In the genomic region with DNA sequence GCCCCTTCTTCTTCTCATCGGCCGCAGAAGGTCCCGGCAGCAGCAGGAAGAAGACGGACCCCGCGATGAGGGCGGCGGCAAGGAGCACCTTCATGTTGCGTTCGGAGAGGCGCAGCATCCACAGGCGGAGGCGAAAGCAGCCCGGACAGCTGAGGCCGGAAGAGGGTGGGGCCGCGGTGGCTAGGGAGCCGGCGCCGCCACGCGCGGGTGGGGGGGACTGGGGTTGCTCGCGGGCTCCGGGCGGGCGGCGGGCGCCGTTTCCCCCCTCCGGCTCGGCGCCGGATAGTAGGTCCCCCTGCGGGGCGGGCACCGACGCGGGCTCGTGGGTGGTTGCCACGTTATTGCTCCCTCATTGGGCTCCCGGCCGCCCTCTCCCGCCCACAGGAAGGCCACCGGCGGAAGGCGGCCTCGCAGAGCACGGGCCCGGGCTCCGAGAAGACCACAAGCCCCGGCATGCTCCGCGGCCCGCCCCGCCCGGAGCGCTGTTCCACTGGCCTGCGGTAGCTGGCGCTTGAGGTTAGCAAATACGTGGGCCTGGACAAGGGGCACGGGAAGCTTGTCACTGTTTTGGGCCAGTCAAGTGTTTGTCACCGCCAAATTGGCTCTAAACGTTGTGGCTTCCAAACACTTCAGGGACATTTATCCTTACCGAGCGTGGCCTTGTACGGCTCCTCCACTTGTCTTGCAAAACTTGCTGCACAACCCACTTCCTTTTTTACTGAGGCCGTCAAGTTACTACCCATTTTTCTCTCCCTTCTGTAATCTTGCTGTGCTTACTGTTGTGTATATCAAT, we compare ENCODE assay signal across 8 cellular contexts. TPM values are rescaled to one million over a fixed set of nuclear protein-coding genes. Genes with fewer than 3 reads are reported as not detected.
DNase-seq lines count a peak whose midpoint lies in the region; ATAC-seq and TF ChIP-seq lines count a peak whose summit lies in the region.

A gene (minus strand): TSS at position 154 of the 793 bp plus-strand sequence. CDS start 36 bp downstream, at position 118.

- peak within 1 kb of the TSS; percentile 94 for H3K4me3 ChIP-seq in CD4-positive, CD25-positive, alpha-beta regulatory T cell (ENCODE audit: low read depth, low read length)
- peak within 1 kb of the TSS; percentile 75 to 99 (median 96) for H3K4me3 ChIP-seq in right lobe of liver

- peaks cover 50% of the 10 kb centered on the region for H3K4me1 ChIP-seq in CD4-positive, CD25-positive, alpha-beta regulatory T cell (ENCODE audit: control insufficient read depth, insufficient read depth, low read length, poor library complexity, severe bottlenecking)
- H3K4me1 ChIP-seq in right lobe of liver = peaks cover 0 to 50% (median 16%) of the 10 kb centered on the region in 4 donors

- peak; percentile 94 to 99 (median 97) for DNase-seq in CD4-positive, CD25-positive, alpha-beta regulatory T cell
- DNase-seq in NCI-H748 treated with DMSO at 0.1 percent for 48 hours (lab: John Stamatoyannopoulos, UW) (peak; percentile 70), dermis blood vessel endothelial cell (peak; percentile 98), right lobe of liver (peak; percentile 99)
- peak; percentile 93 to 97 for DNase-seq in activated CD4-positive, alpha-beta T cell treated with anti-CD3 and anti-CD28 coated beads, Interleukin-2, amount 50 U/mL, for 4 hours
- peak; percentile 95 to 97 for DNase-seq in stimulated activated CD4-positive, alpha-beta T cell treated with anti-CD3 and anti-CD28 coated beads, Interleukin-4, amount 100 ng/mL, for 4 hours

- H3K27ac Mint-ChIP-seq in CD4-positive, CD25-positive, alpha-beta regulatory T cell = peak within 1 kb of the TSS; percentile 94 to 95 (median 95)

- peak; percentile 92 for TF ChIP-seq POLR2A in right lobe of liver (IDR thresholded peaks at IDR 0.05)

- H3K36me3 Mint-ChIP-seq in CD4-positive, CD25-positive, alpha-beta regulatory T cell = peaks cover 22% of the 10 kb centered on the region

- ATAC-seq in CD4-positive, CD25-positive, alpha-beta regulatory T cell (ENCODE audit: low read depth in 2 of 2) = peak; percentile 94 to 95
- ATAC-seq in GM19395 (IDR thresholded peaks at IDR 0.05; ENCODE audit: unreplicated experiment) (peak; percentile 85), HG03565 (IDR thresholded peaks at IDR 0.05; ENCODE audit: unreplicated experiment) (peak; percentile 83), right lobe of liver (peak; percentile 88 to 96 (median 91))

- H3K27me3 Mint-ChIP-seq in CD4-positive, CD25-positive, alpha-beta regulatory T cell = peaks cover 6% of the 10 kb centered on the region

- H3K4me1 Mint-ChIP-seq in CD4-positive, CD25-positive, alpha-beta regulatory T cell = peaks cover 0 to 45% (median 31%) of the 10 kb centered on the region in 4 donors

- 0% methylated on average over 19 of the region's 69 CpGs for WGBS in right lobe of liver (ENCODE audit: insufficient coverage, low coverage, low lambda C conversion rate, missing lambda C conversion rate)

- peak within 1 kb of the TSS; percentile 88 to 97 (median 92) for H3K4me3 Mint-ChIP-seq in CD4-positive, CD25-positive, alpha-beta regulatory T cell

- no peaks in the 10 kb centered on the region for H3K27me3 ChIP-seq in CD4-positive, CD25-positive, alpha-beta regulatory T cell (ENCODE audit: control insufficient read depth, insufficient read depth, low read length)
- no peaks in the 10 kb centered on the region for H3K27me3 ChIP-seq in right lobe of liver

- TF ChIP-seq CTCF in right lobe of liver (IDR thresholded peaks at IDR 0.05) = peak in 3 of 4 donors; percentile 51 to 61 (median 52)

- H3K27ac ChIP-seq in CD4-positive, CD25-positive, alpha-beta regulatory T cell (ENCODE audit: insufficient read depth, low read length, poor library complexity, severe bottlenecking) = peak within 1 kb of the TSS; percentile 86
- peak within 1 kb of the TSS; percentile 84 to 86 (median 86) for H3K27ac ChIP-seq in right lobe of liver

- H3K9me3 Mint-ChIP-seq in CD4-positive, CD25-positive, alpha-beta regulatory T cell = no peaks in the 10 kb centered on the region

- peaks cover 25% of the 10 kb centered on the region for H3K36me3 ChIP-seq in CD4-positive, CD25-positive, alpha-beta regulatory T cell (ENCODE audit: control insufficient read depth, insufficient read depth, low read length)
- H3K36me3 ChIP-seq in right lobe of liver = peaks cover 21 to 38% (median 29%) of the 10 kb centered on the region in 4 donors

- intact Hi-C loops in right lobe of liver (cut with DNase I) = no loop called here

- no peaks in the 10 kb centered on the region for H3K9me3 ChIP-seq in CD4-positive, CD25-positive, alpha-beta regulatory T cell (ENCODE audit: control insufficient read depth in 2 of 2, low read length in 2 of 2)
- no peaks in the 10 kb centered on the region for H3K9me3 ChIP-seq in right lobe of liver

RNA-seq across cellular contexts. Expression of the gene that starts here (rescaled TPM):
- 171 TPM for total RNA-seq in CD4-positive, CD25-positive, alpha-beta regulatory T cell
- 100 to 1,000 TPM; 516 to 624 (median 569) TPM for polyA plus RNA-seq in CD4-positive, CD25-positive, alpha-beta regulatory T cell
- total RNA-seq in dermis blood vessel endothelial cell = 815 and 1,069 TPM in 2 replicates
- total RNA-seq in right lobe of liver = 100 to 1,000 TPM; 276 to 535 (median 474) TPM

Comparison
In these comparisons a context has a peak if more than half of its experiments do, and no peak if none do; other contexts are left out.
1. Peak in every context shown above with its lines: DNase-seq, ATAC-seq, H3K4me3 ChIP-seq and H3K27ac ChIP-seq.